Comparison of ENCODE assay signal across 18 cellular contexts in genomic region chr7:90334193-90334843, GRCh38. TPM values are rescaled to one million over a fixed set of nuclear protein-coding genes. Genes with fewer than 3 reads are reported as not detected.
DNase-seq lines count a peak whose midpoint lies in the region; ATAC-seq and TF ChIP-seq lines count a peak whose summit lies in the region.
"Had no signal": no experiment of that assay in that cellular context is flagged by ENCODE, and none has a peak within 500 bp of the region (broad histone marks: within the 10 kb centered on the region; RNA-seq: fewer than 3 reads in every experiment).

No MANE protein-coding gene starts in this region.

- H3K27me3 Mint-ChIP-seq in GM23338 (ENCODE audit: insufficient read depth, low read depth, poor library complexity): no peaks in the 10 kb centered on the region
- peaks cover 0 to 17% (median 8%) of the 10 kb centered on the region in 5 donors for H3K27me3 Mint-ChIP-seq in naive thymus-derived CD8-positive, alpha-beta T cell

- H3K27ac Mint-ChIP-seq in GM23338: no peak overlapping the region
- H3K27ac Mint-ChIP-seq in naive thymus-derived CD8-positive, alpha-beta T cell: peak overlapping the region in 1 of 10 donors; percentile 28
- H3K27ac Mint-ChIP-seq: CD4-positive, CD25-positive, alpha-beta regulatory T cell; CD8-positive, alpha-beta T cell had no signal

- peak overlapping the region; percentile 4; the same call in 1 of the 2 replicates for H3K27ac ChIP-seq in C4-2B
- H3K27ac ChIP-seq in GM23338 (ENCODE audit: low read depth): no peak overlapping the region
- H3K27ac ChIP-seq in lower lobe of right lung: no peak overlapping the region
- H3K27ac ChIP-seq in testis: no peak overlapping the region
- no peak overlapping the region for H3K27ac ChIP-seq in esophagus muscularis mucosa (replicated peaks in 1 of 4)

- TF ChIP-seq EP300 in esophagus muscularis mucosa (IDR thresholded peaks at IDR 0.05): no peak

- H3K36me3 Mint-ChIP-seq in GM23338 (ENCODE audit: low read depth): no peaks in the 10 kb centered on the region
- no peaks in the 10 kb centered on the region for H3K36me3 Mint-ChIP-seq in naive thymus-derived CD8-positive, alpha-beta T cell
- H3K36me3 Mint-ChIP-seq: CD4-positive, CD25-positive, alpha-beta regulatory T cell; CD8-positive, alpha-beta T cell had no signal

- POLR2A ChIA-PET in naive thymus-derived CD8-positive, alpha-beta T cell (lab: Charles Lee): no interaction called here

- ATAC-seq in GM23338: peak; percentile 45; the same call in 2 of the 3 replicates
- no peak for ATAC-seq in lower lobe of right lung
- no peak for ATAC-seq in naive thymus-derived CD8-positive, alpha-beta T cell
- ATAC-seq: CD8-positive, alpha-beta T cell had no signal

- H3K9me3 Mint-ChIP-seq in GM23338: no peaks in the 10 kb centered on the region
- H3K9me3 Mint-ChIP-seq in naive thymus-derived CD8-positive, alpha-beta T cell: no peaks in the 10 kb centered on the region
- H3K9me3 Mint-ChIP-seq: CD8-positive, alpha-beta T cell had no signal

- no peak for TF ChIP-seq CTCF in C4-2B (conservative IDR thresholded peaks at IDR 0.05)
- no peak for TF ChIP-seq CTCF in GM23338 (conservative IDR thresholded peaks at IDR 0.05; ENCODE audit: low read depth in 2 of 2)
- TF ChIP-seq CTCF in lower lobe of right lung (IDR thresholded peaks at IDR 0.05): no peak
- TF ChIP-seq CTCF in testis (IDR thresholded peaks at IDR 0.05): no peak
- no peak for TF ChIP-seq CTCF in esophagus muscularis mucosa (IDR thresholded peaks at IDR 0.05)

- H3K4me3 ChIP-seq in GM23338 (no peak overlapping the region), lower lobe of right lung (no peak overlapping the region), testis (peak overlapping the region; percentile 29 to 44), esophagus muscularis mucosa (no peak overlapping the region)

- no peaks in the 10 kb centered on the region for H3K27me3 ChIP-seq in GM23338 (ENCODE audit: insufficient read depth)
- no peaks in the 10 kb centered on the region for H3K27me3 ChIP-seq in lower lobe of right lung (ENCODE audit: low read depth)
- no peaks in the 10 kb centered on the region for H3K27me3 ChIP-seq in testis
- H3K27me3 ChIP-seq in esophagus muscularis mucosa: peaks cover 0 to 18% (median 0%) of the 10 kb centered on the region in 4 donors

- H2AFZ ChIP-seq in GM23338: peak overlapping the region; percentile 59; the same call in 1 of the 2 replicates

- no peaks in the 10 kb centered on the region for H4K20me1 ChIP-seq in GM23338 (replicated peaks; ENCODE audit: insufficient read depth)

- H3K9me2 ChIP-seq in GM23338 (ENCODE audit: insufficient read depth): no peaks in the 10 kb centered on the region

- 49 to 75% methylated on average over 3 to 24 of the region's 48 CpGs for WGBS in testis, 2 donors
- 95% methylated on average over 37 of the region's 48 CpGs for WGBS in esophagus muscularis mucosa

- DNase-seq in GM23338 (ENCODE audit: low spot score) (no peak), lower lobe of right lung (peak; percentile 46), testis (no peak), esophagus muscularis mucosa (ENCODE audit: extremely low spot score) (no peak)
- no peak for DNase-seq in naive thymus-derived CD8-positive, alpha-beta T cell
- DNase-seq: C1 segment of cervical spinal cord; Caco-2; CD4-positive, CD25-positive, alpha-beta regulatory T cell; CD8-positive, alpha-beta T cell; DMS153; DND-41; H7; HCEC 1CT had no signal

- H3K9me3 ChIP-seq in lower lobe of right lung: no peaks in the 10 kb centered on the region
- H3K9me3 ChIP-seq in testis: no peaks in the 10 kb centered on the region
- H3K9me3 ChIP-seq in esophagus muscularis mucosa: no peaks in the 10 kb centered on the region

- intact Hi-C loops in lower lobe of right lung (cut with DNase I): no loop called here
- intact Hi-C loops in testis (cut with DNase I; ENCODE audit: low total_unique reads): no loop called here
- intact Hi-C loops in esophagus muscularis mucosa (cut with DNase I): no loop called here

- H3K36me3 ChIP-seq in GM23338 (ENCODE audit: insufficient read depth) (no peaks in the 10 kb centered on the region), lower lobe of right lung (no peaks in the 10 kb centered on the region), testis (ENCODE audit: low read depth, missing control alignments) (no peaks in the 10 kb centered on the region), esophagus muscularis mucosa (no peaks in the 10 kb centered on the region)

- H3K4me1 Mint-ChIP-seq in GM23338: no peaks in the 10 kb centered on the region
- H3K4me1 Mint-ChIP-seq in naive thymus-derived CD8-positive, alpha-beta T cell: no peaks in the 10 kb centered on the region

- H3F3A ChIP-seq in GM23338 (replicated peaks; ENCODE audit: low read depth): no peaks in the 10 kb centered on the region

- TF ChIP-seq POLR2A in testis (IDR thresholded peaks at IDR 0.05): no peak
- no peak for TF ChIP-seq POLR2A in esophagus muscularis mucosa (IDR thresholded peaks at IDR 0.05; ENCODE audit: low read depth)

- no peak overlapping the region for H3K4me3 Mint-ChIP-seq in GM23338
- H3K4me3 Mint-ChIP-seq in naive thymus-derived CD8-positive, alpha-beta T cell: no peak overlapping the region
- H3K4me3 Mint-ChIP-seq: CD4-positive, CD25-positive, alpha-beta regulatory T cell; CD8-positive, alpha-beta T cell had no signal

- no peak overlapping the region for H3K4me2 ChIP-seq in GM23338

- H3K4me1 ChIP-seq in GM23338 (ENCODE audit: insufficient read depth): no peaks in the 10 kb centered on the region
- H3K4me1 ChIP-seq in lower lobe of right lung: no peaks in the 10 kb centered on the region
- no peaks in the 10 kb centered on the region for H3K4me1 ChIP-seq in testis
- no peaks in the 10 kb centered on the region for H3K4me1 ChIP-seq in esophagus muscularis mucosa
- H3K4me1 ChIP-seq: Caco-2 had no signal

- H3K79me2 ChIP-seq in GM23338 (replicated peaks; ENCODE audit: insufficient read depth): no peaks in the 10 kb centered on the region

TF ChIP-seq in GM23338, 12 proteins besides CTCF, POLR2A, EP300 and RAD21 (continues in another document):
- no peak for TF ChIP-seq ETS1 (IDR thresholded peaks at IDR 0.05)
- no peak for TF ChIP-seq STAT1 (IDR thresholded peaks at IDR 0.05; ENCODE audit: unreplicated experiment)
- no peak for TF ChIP-seq EZH2phosphoT487 (IDR thresholded peaks at IDR 0.05; ENCODE audit: unreplicated experiment)
- TF ChIP-seq JUNB (IDR thresholded peaks at IDR 0.05; ENCODE audit: unreplicated experiment): no peak
- TF ChIP-seq CREB1 (CRISPR knock-in tag; IDR thresholded peaks at IDR 0.05; ENCODE audit: low read depth): no peak
- TF ChIP-seq POLR2AphosphoS5 (IDR thresholded peaks at IDR 0.05; ENCODE audit: low read depth): no peak
- no peak for TF ChIP-seq EZH2 (IDR thresholded peaks at IDR 0.05; ENCODE audit: low read depth, unreplicated experiment)
- TF ChIP-seq ZNF114 (CRISPR knock-in tag; IDR thresholded peaks at IDR 0.05): no peak

RNA-seq across cellular contexts. Expression of gene GTPBP10, which starts 12.2 kb away (rescaled TPM):
- 15.1 and 20.5 TPM in 2 replicates for total RNA-seq in GM23338 (2014; rRNA removed; shearing (Covaris generic))
- 17.9 and 23.0 TPM in 2 replicates for polyA plus RNA-seq in GM23338 (2016; fragmentation: Nextera tagmentation; extraction: Ambion mirVana)
- total RNA-seq in lower lobe of right lung: 21.3 TPM
- 10 to 100 TPM; 14.6 to 16.6 TPM for total RNA-seq in testis
- 25.6 TPM for polyA plus RNA-seq in testis (ENCODE audit: insufficient read depth, low read depth, low replicate concordance)
- 10 to 100 TPM in 3 of 4 donors, 1 to 10 TPM in 1; 9.6 to 14.4 (median 12.4) TPM for total RNA-seq in esophagus muscularis mucosa
- total RNA-seq in naive thymus-derived CD8-positive, alpha-beta T cell: 10 to 100 TPM; 51.2 to 54.2 TPM
- polyA plus RNA-seq in naive thymus-derived CD8-positive, alpha-beta T cell: 10 to 100 TPM; 39.5 to 45.7 (median 43.4) TPM

RNA-seq across cellular contexts. Expression of gene FAM237B, which starts 13.2 kb away (rescaled TPM):
- total RNA-seq in GM23338 (2014; rRNA removed; shearing (Covaris generic)): 0.07 TPM in 1 of 2 replicates, not detected in the other
- polyA plus RNA-seq in GM23338 (2016; fragmentation: Nextera tagmentation; extraction: Ambion mirVana) (0.13 TPM in 1 of 2 replicates, not detected in the other), testis (ENCODE audit: insufficient read depth, low read depth, low replicate concordance) (0.17 TPM)
- total RNA-seq in lower lobe of right lung (not detected), testis (not detected), esophagus muscularis mucosa (not detected)
- total RNA-seq in naive thymus-derived CD8-positive, alpha-beta T cell: not detected
- not detected for polyA plus RNA-seq in naive thymus-derived CD8-positive, alpha-beta T cell
- total RNA-seq: A172; A673; Caco-2; CD4-positive, CD25-positive, alpha-beta regulatory T cell; CD8-positive, alpha-beta T cell; H1; H7 had no signal
- polyA plus RNA-seq: BJ; CD4-positive, CD25-positive, alpha-beta regulatory T cell; H1 had no signal

Comparison
In these comparisons a context has a peak if more than half of its experiments do, and no peak if none do; other contexts are left out.
1. H3K4me3 ChIP-seq: peak in testis (2 of 2); none in GM23338 (single experiment), lower lobe of right lung (single experiment) and esophagus muscularis mucosa (0 of 4).